ENCODE assay signal across 8 cellular contexts in genomic region chr15:68420997-68421605, GRCh38. TPM values are rescaled to one million over a fixed set of nuclear protein-coding genes. Genes with fewer than 3 reads are reported as not detected.
DNase-seq lines count a peak whose midpoint lies in the region; ATAC-seq, FAIRE-seq and TF ChIP-seq lines count a peak whose summit lies in the region.
"Not testable (repeated sequence)": the region's sequence is repeated elsewhere in the genome, so short reads cannot be mapped to it uniquely, and the experiment has no call there.

No MANE protein-coding gene starts in this region.

- CTCF ChIA-PET in Caco-2 (lab: Charles Lee): not testable (repeated sequence)
- CTCF ChIA-PET in IMR-90 (lab: Yijun Ruan, JAX): interaction anchor here (1.6 kb wide), 1 partner anchor 129 kb away, joined by 6 read pairs; no protein-coding TSS in a partner anchor

- not testable (repeated sequence) for TF ChIP-seq EP300 in gastroesophageal sphincter (IDR thresholded peaks at IDR 0.05)

- not testable (repeated sequence) for H3K56ac ChIP-seq in IMR-90 (ENCODE audit: extremely low read depth, insufficient read depth, low read length)

- peaks cover 34% of the 10 kb centered on the region for H3K9me1 ChIP-seq in IMR-90 (ENCODE audit: insufficient read depth, low read length)

- 73% methylated on average over 7 of the region's 10 CpGs; no CpG with 5 or more reads in 1 of the 2 experiments for WGBS in IMR-90 (ENCODE audit: extremely low coverage in 2 of 2, insufficient read length in 1 of 2), 2 experiments
- WGBS in gastroesophageal sphincter (ENCODE audit: low coverage in 1 of 2), 2 donors: 81% methylated on average over 4 of the region's 10 CpGs; no CpG with 5 or more reads in 1 of the 2 donors
- 26% methylated on average over 8 of the region's 10 CpGs for WGBS in mesenchymal stem cell

- not testable (repeated sequence) for H3K36me3 ChIP-seq in Caco-2 (ENCODE audit: control insufficient read depth, insufficient read depth, low read length); IMR-90 (ENCODE audit: control insufficient read depth, insufficient read depth, low read length); RWPE2 (ENCODE audit: low read depth); astrocyte (ENCODE audit: insufficient read depth, low read length); gastroesophageal sphincter; tibial artery
- H3K36me3 ChIP-seq in mesenchymal stem cell (ENCODE audit: control insufficient read depth in 1 of 2, insufficient read depth in 2 of 2, low read depth in 1 of 2, low read length in 2 of 2): peaks cover 0 to 27% of the 10 kb centered on the region in 2 experiments
- peaks cover 49% of the 10 kb centered on the region for H3K36me3 ChIP-seq in osteoblast (ENCODE audit: insufficient read depth, low read length)

- H4K91ac ChIP-seq in IMR-90 (ENCODE audit: insufficient read depth, low read depth, low read length) (peak overlapping the region; percentile 71), mesenchymal stem cell (ENCODE audit: low read length) (peak overlapping the region; percentile 87)

- H3K9me3 ChIP-seq in Caco-2; IMR-90 (ENCODE audit: control insufficient read depth, insufficient read depth, low read length); RWPE2 (ENCODE audit: severe bottlenecking); astrocyte (ENCODE audit: insufficient read depth, low read depth, low read length); gastroesophageal sphincter; mesenchymal stem cell (ENCODE audit: control insufficient read depth, low read length); osteoblast (ENCODE audit: low read depth, low read length); tibial artery: not testable (repeated sequence)

- H3K27ac ChIP-seq in IMR-90 (ENCODE audit: insufficient read depth, low read length) (0 out of 2 replicates have a peak overlapping the region, but pooled peaks have one; percentile 2), astrocyte (ENCODE audit: low read depth, low read length) (peak overlapping the region; percentile 34), gastroesophageal sphincter (peak overlapping the region in 3 of 4 donors; percentile 15 to 27 (median 20)), mesenchymal stem cell (ENCODE audit: low read length, poor library complexity, severe bottlenecking) (peak overlapping the region; percentile 76), osteoblast (ENCODE audit: low read depth, low read length) (peak overlapping the region; percentile 54), tibial artery (peak overlapping the region; percentile 61 to 67)
- not testable (repeated sequence) for H3K27ac ChIP-seq in RWPE2 (ENCODE audit: poor library complexity, severe bottlenecking)

- intact Hi-C loops in Caco-2 (cut with micrococcal nuclease; ENCODE audit: unreplicated experiment); IMR-90 (cut with micrococcal nuclease); tibial artery (cut with DNase I; ENCODE audit: low total_unique reads): not testable (repeated sequence)

- H2BK120ac ChIP-seq in IMR-90 (ENCODE audit: low read depth, low read length) (peak overlapping the region; percentile 79), mesenchymal stem cell (ENCODE audit: low read depth, low read length) (peak overlapping the region; percentile 86)

- peak overlapping the region; percentile 83 for H3K4me3 Mint-ChIP-seq in Caco-2 (ENCODE audit: unreplicated experiment)
- not testable (repeated sequence) for H3K4me3 Mint-ChIP-seq in astrocyte (ENCODE audit: unreplicated experiment)

- 0 out of 2 replicates have a peak overlapping the region, but pooled peaks have one; percentile 38 for H4K5ac ChIP-seq in IMR-90 (ENCODE audit: low read depth, low read length)

- peak overlapping the region; percentile 47 for H2AFZ ChIP-seq in IMR-90 (replicated peaks; ENCODE audit: low read length, poor library complexity)
- H2AFZ ChIP-seq in astrocyte (ENCODE audit: low read depth, low read length); mesenchymal stem cell (ENCODE audit: low read depth, low read length); osteoblast (ENCODE audit: low read length): not testable (repeated sequence)

- peak overlapping the region; percentile 65 for H2BK20ac ChIP-seq in IMR-90 (ENCODE audit: low read depth, low read length)

- not testable (repeated sequence) for H3K9me3 Mint-ChIP-seq in Caco-2 (ENCODE audit: unreplicated experiment); astrocyte (ENCODE audit: unreplicated experiment)

- POLR2A ChIA-PET in Caco-2 (lab: Charles Lee): not testable (repeated sequence)
- POLR2A ChIA-PET in IMR-90 (lab: Charles Lee; ENCODE audit: unreplicated experiment): interaction anchor here (0.6 kb wide), 1 partner anchor 32 kb away, joined by 3 read pairs; no protein-coding TSS in a partner anchor

- in situ Hi-C loops in IMR-90 (cut with MboI; ENCODE audit: low sequenced_read_pairs): not testable (repeated sequence)

- DNase-seq in Caco-2 (peak; percentile 84 to 91), RWPE2 (ENCODE audit: low spot score) (peak; percentile 59), mesenchymal stem cell (peak; percentile 76), tibial artery (peak in 1 of 2 donors; percentile 72)
- not testable (repeated sequence) for DNase-seq in IMR-90; astrocyte (ENCODE audit: low read depth); osteoblast (ENCODE audit: insufficient read length, low spot score, missing footprints)

- H2AK5ac ChIP-seq in IMR-90 (ENCODE audit: low read depth, low read length) (peak overlapping the region; percentile 84), mesenchymal stem cell (ENCODE audit: low read length, severe bottlenecking) (peak overlapping the region; percentile 24)

- peak overlapping the region; percentile 87 for H3K4ac ChIP-seq in IMR-90 (ENCODE audit: low read depth, low read length)
- peak overlapping the region; percentile 35 to 84 for H3K4ac ChIP-seq in mesenchymal stem cell (ENCODE audit: low read depth in 1 of 2, low read length in 2 of 2)

- H3K4me2 ChIP-seq in IMR-90 (ENCODE audit: low read depth, low read length): not testable (repeated sequence)
- peak overlapping the region; percentile 60 for H3K4me2 ChIP-seq in astrocyte (ENCODE audit: low read length)
- H3K4me2 ChIP-seq in mesenchymal stem cell (ENCODE audit: low read length, poor library complexity, severe bottlenecking): peak overlapping the region; percentile 6
- H3K4me2 ChIP-seq in osteoblast (ENCODE audit: insufficient read depth, low read length): peak overlapping the region; percentile 51

- H3K36me3 Mint-ChIP-seq in Caco-2 (ENCODE audit: insufficient read depth, unreplicated experiment): not testable (repeated sequence)
- peaks cover 39% of the 10 kb centered on the region for H3K36me3 Mint-ChIP-seq in astrocyte (ENCODE audit: low read depth, unreplicated experiment)

- H3K4me3 ChIP-seq in Caco-2 (ENCODE audit: low read depth, low read length): peak overlapping the region; percentile 43
- not testable (repeated sequence) for H3K4me3 ChIP-seq in IMR-90 (ENCODE audit: insufficient read depth, low read depth, low read length); RWPE2 (ENCODE audit: severe bottlenecking); astrocyte (ENCODE audit: insufficient read depth, low read depth, low read length); gastroesophageal sphincter; mesenchymal stem cell (ENCODE audit: insufficient read depth in 1 of 2, low read depth in 1 of 2, low read length in 2 of 2); osteoblast (ENCODE audit: insufficient read depth, low read length); tibial artery

- H3K79me2 ChIP-seq in astrocyte (ENCODE audit: insufficient read depth, low read length) (peaks cover 92% of the 10 kb centered on the region), osteoblast (ENCODE audit: insufficient read depth, low read length) (peaks cover 88% of the 10 kb centered on the region)

- H3K79me1 ChIP-seq in IMR-90 (ENCODE audit: low read depth in 1 of 2, low read length in 2 of 2): peaks cover 3 to 66% of the 10 kb centered on the region in 2 experiments; a peak in 3 of 4 replicates
- not testable (repeated sequence) for H3K79me1 ChIP-seq in mesenchymal stem cell (replicated peaks; ENCODE audit: low read length, poor library complexity, severe bottlenecking)

- H3K18ac ChIP-seq in IMR-90 (ENCODE audit: low read depth, low read length) (peak overlapping the region; percentile 34), mesenchymal stem cell (ENCODE audit: low read depth in 1 of 2, low read length in 2 of 2) (peak overlapping the region; percentile 40 to 92)

- not testable (repeated sequence) for BruUV-seq in Caco-2 (replicated peaks; lab: Mats Ljungman, UMichigan); IMR-90 (replicated peaks; lab: Mats Ljungman, UMichigan)

- not testable (repeated sequence) for ATAC-seq in IMR-90 (ENCODE audit: low read depth); RWPE2 (ENCODE audit: low read depth)
- ATAC-seq in gastroesophageal sphincter: peak; percentile 38

- not testable (repeated sequence) for TF ChIP-seq POLR2A in IMR-90 (IDR thresholded peaks at IDR 0.05; ENCODE audit: low read depth, low read length); gastroesophageal sphincter (IDR thresholded peaks at IDR 0.05)

- H3K23ac ChIP-seq in IMR-90 (ENCODE audit: low read depth, low read length); mesenchymal stem cell (ENCODE audit: low read length in 2 of 2): not testable (repeated sequence)

- TF ChIP-seq CTCF in Caco-2 (IDR thresholded peaks at IDR 0.05; ENCODE audit: insufficient read depth in 1 of 2, low read depth in 1 of 2, low read length in 1 of 2, severe bottlenecking in 1 of 2, unreplicated experiment in 1 of 2); IMR-90 (conservative IDR thresholded peaks at IDR 0.05; ENCODE audit: low read depth, low read length); RWPE2 (IDR thresholded peaks at IDR 0.05; ENCODE audit: poor library complexity, severe bottlenecking); astrocyte (IDR thresholded peaks at IDR 0.05; ENCODE audit: insufficient read depth, low read depth, low read length); gastroesophageal sphincter (IDR thresholded peaks at IDR 0.05); osteoblast (IDR thresholded peaks at IDR 0.05; ENCODE audit: extremely low read depth, low read depth, low read length); tibial artery (IDR thresholded peaks at IDR 0.05): not testable (repeated sequence)

- H3K4me1 Mint-ChIP-seq in Caco-2 (ENCODE audit: low read depth, unreplicated experiment) (peaks cover 24% of the 10 kb centered on the region), astrocyte (ENCODE audit: low read depth, unreplicated experiment) (peaks cover 87% of the 10 kb centered on the region)

- H2BK15ac ChIP-seq in IMR-90 (ENCODE audit: low read depth, low read length): peak overlapping the region; percentile 74; the same call in 1 of the 3 replicates
- peak overlapping the region; percentile 29 for H2BK15ac ChIP-seq in mesenchymal stem cell (ENCODE audit: low read depth, poor library complexity, severe bottlenecking)

- H3K14ac ChIP-seq in IMR-90 (replicated peaks; ENCODE audit: low read depth, low read length): peak overlapping the region; percentile 71
- not testable (repeated sequence) for H3K14ac ChIP-seq in mesenchymal stem cell (ENCODE audit: low read length in 2 of 2)

- not testable (repeated sequence) for TF ChIP-seq RAD21 in IMR-90 (IDR thresholded peaks at IDR 0.05; ENCODE audit: low read length)

- H2AK9ac ChIP-seq in IMR-90 (replicated peaks; ENCODE audit: low read depth, low read length, poor library complexity): peak overlapping the region; percentile 86

- H4K8ac ChIP-seq in IMR-90 (ENCODE audit: low read depth in 2 of 2, low read length in 2 of 2) (peak overlapping the region in 1 of 2 experiments; percentile 73; a peak in 1 of 4 replicates), mesenchymal stem cell (ENCODE audit: low read length) (peak overlapping the region; percentile 91)

- not testable (repeated sequence) for H3K27me3 ChIP-seq in Caco-2 (replicated peaks; ENCODE audit: control insufficient read depth, insufficient read depth, low read length); IMR-90 (ENCODE audit: control insufficient read depth, insufficient read depth, low read length); RWPE2 (ENCODE audit: insufficient read depth, poor library complexity, severe bottlenecking); astrocyte (ENCODE audit: insufficient read depth, low read length); gastroesophageal sphincter; osteoblast (ENCODE audit: insufficient read depth, low read length); tibial artery
- peaks cover 0 to 11% of the 10 kb centered on the region in 2 experiments for H3K27me3 ChIP-seq in mesenchymal stem cell (ENCODE audit: control insufficient read depth in 1 of 2, insufficient read depth in 1 of 2, low read length in 2 of 2)

- peak overlapping the region; percentile 85 to 92 for H2BK12ac ChIP-seq in mesenchymal stem cell (ENCODE audit: low read length in 2 of 2)

- H3K27me3 Mint-ChIP-seq in Caco-2 (ENCODE audit: insufficient read depth, unreplicated experiment); astrocyte (ENCODE audit: low read depth, unreplicated experiment): not testable (repeated sequence)

- H3K9ac ChIP-seq in IMR-90 (ENCODE audit: low read depth, low read length); mesenchymal stem cell (ENCODE audit: low read length): not testable (repeated sequence)
- peak overlapping the region; percentile 31 for H3K9ac ChIP-seq in astrocyte (ENCODE audit: low read length)

- not testable (repeated sequence) for FAIRE-seq in astrocyte (lab: Jason Lieb, UNC)

- H3K4me1 ChIP-seq in Caco-2 (peaks cover 32% of the 10 kb centered on the region), IMR-90 (ENCODE audit: control insufficient read depth, insufficient read depth, low read length) (peaks cover 28% of the 10 kb centered on the region), astrocyte (ENCODE audit: insufficient read depth, low read length) (peaks cover 49% of the 10 kb centered on the region), gastroesophageal sphincter (peaks cover 0 to 36% (median 14%) of the 10 kb centered on the region in 3 donors), mesenchymal stem cell (ENCODE audit: control insufficient read depth, insufficient read depth, low read depth, low read length) (peaks cover 51% of the 10 kb centered on the region), osteoblast (ENCODE audit: insufficient read depth, low read length) (peaks cover 72% of the 10 kb centered on the region), tibial artery (peaks cover 0 to 79% (median 47%) of the 10 kb centered on the region in 4 donors)
- not testable (repeated sequence) for H3K4me1 ChIP-seq in RWPE2 (ENCODE audit: insufficient read depth, poor library complexity, severe bottlenecking)

- not testable (repeated sequence) for H4K20me1 ChIP-seq in IMR-90 (ENCODE audit: insufficient read depth, low read length)
- H4K20me1 ChIP-seq in astrocyte (ENCODE audit: insufficient read depth, low read length) (peaks cover 96% of the 10 kb centered on the region), osteoblast (ENCODE audit: insufficient read depth, low read length) (peaks cover 64% of the 10 kb centered on the region)

- dilution Hi-C loops in IMR-90 (cut with HindIII; ENCODE audit: low sequenced_read_pairs, unreplicated experiment): not testable (repeated sequence)

- H3K27ac Mint-ChIP-seq in Caco-2 (ENCODE audit: unreplicated experiment) (peak overlapping the region; percentile 93), astrocyte (ENCODE audit: unreplicated experiment) (peak overlapping the region; percentile 94)

- H2BK5ac ChIP-seq in IMR-90 (ENCODE audit: low read depth, low read length, poor library complexity, severe bottlenecking): peak overlapping the region; percentile 42
- not testable (repeated sequence) for H2BK5ac ChIP-seq in mesenchymal stem cell (ENCODE audit: low read depth, low read length, poor library complexity, severe bottlenecking)

RNA-seq across cellular contexts. Expression of gene ITGA11, which starts 10.9 kb away (rescaled TPM):
- total RNA-seq in Caco-2 (2022) (0.18 TPM in 1 of 2 replicates, not detected in the other), IMR-90 (2012; rRNA removed) (2.5 and 4.1 TPM in 2 replicates), astrocyte (193 and 369 TPM in 2 replicates), gastroesophageal sphincter (1 to 10 TPM; 3.8 to 9.5 (median 6.7) TPM), osteoblast (567 and 697 TPM in 2 replicates)
- polyA plus RNA-seq in IMR-90 (2012; rRNA removed): 5.6 and 6.6 TPM in 2 replicates
- 3.0 and 5.8 TPM in 2 replicates for polyA plus RNA-seq in IMR-90 (2012; cell fraction: cytosol; rRNA removed)
- polyA plus RNA-seq in IMR-90 (2012; cell fraction: nucleus; rRNA removed; ENCODE audit: low replicate concordance): 6.2 and 6.6 TPM in 2 replicates
- 146 TPM for polyA plus RNA-seq in mesenchymal stem cell (2013, experiment 1 of 2)
- 150 TPM for polyA plus RNA-seq in mesenchymal stem cell (2013, experiment 2 of 2)

Comparison
In these comparisons a context has a peak if more than half of its experiments do, and no peak if none do; other contexts are left out.
1. RNA of gene ITGA11, which starts 10.9 kb away (total RNA-seq): 567 to 697 TPM in osteoblast and 193 to 369 TPM in astrocyte; 3.8 to 9.5 TPM in gastroesophageal sphincter, 2.5 to 4.1 TPM in IMR-90 and 0.18 TPM in Caco-2; every median in the first group is over 10 times any median in the second.